1 cellular context compared by ENCODE assay signal in the genomic region with DNA sequence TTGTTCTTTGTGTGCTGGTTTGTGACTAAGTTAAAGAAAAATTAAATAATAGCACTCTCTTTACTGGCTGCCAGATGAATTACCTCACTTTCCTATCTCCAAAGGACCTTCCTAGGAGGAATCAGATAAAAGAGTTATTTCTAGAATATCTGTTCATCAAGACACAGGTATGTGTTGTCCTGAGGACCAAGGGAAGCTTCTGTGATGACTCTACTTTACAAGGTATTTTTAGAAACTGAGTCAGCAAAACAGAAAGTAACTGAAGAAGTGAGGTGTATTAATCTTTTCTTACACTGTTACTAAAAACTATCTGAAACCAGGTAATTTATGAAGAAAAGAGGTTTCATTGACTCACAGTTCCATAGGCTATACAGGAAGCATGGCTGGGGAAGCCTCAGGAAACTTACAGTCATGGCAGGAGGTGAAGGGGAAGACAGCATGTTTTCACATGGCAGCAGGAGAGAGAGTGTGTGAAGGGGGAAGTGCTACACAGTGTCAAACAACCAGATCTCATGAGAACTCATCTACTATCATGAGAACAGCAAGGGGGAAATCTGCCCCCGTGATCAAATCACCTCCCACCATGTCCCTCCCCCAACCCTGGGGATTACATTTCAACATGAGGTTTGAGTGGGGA.
TF ChIP-seq lines count a peak whose summit lies in the region.

No MANE protein-coding gene starts in this region.

TF ChIP-seq in IMR-90, 13 proteins besides CTCF, POLR2A, EP300 and RAD21:
- TF ChIP-seq, protein P1, sequence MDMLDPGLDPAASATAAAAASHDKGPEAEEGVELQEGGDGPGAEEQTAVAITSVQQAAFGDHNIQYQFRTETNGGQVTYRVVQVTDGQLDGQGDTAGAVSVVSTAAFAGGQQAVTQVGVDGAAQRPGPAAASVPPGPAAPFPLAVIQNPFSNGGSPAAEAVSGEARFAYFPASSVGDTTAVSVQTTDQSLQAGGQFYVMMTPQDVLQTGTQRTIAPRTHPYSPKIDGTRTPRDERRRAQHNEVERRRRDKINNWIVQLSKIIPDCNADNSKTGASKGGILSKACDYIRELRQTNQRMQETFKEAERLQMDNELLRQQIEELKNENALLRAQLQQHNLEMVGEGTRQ (IDR thresholded peaks at IDR 0.05; ENCODE audit: low read depth, low read length), result no peak
- TF ChIP-seq MXI1 (IDR thresholded peaks at IDR 0.05; ENCODE audit: borderline replicate concordance, low read depth, low read length), result no peak
- peak; percentile 78 for TF ChIP-seq MAFK (IDR thresholded peaks at IDR 0.05; ENCODE audit: low read depth, low read length)
